Comparison of ENCODE assay signal across 10 cellular contexts in the genomic region with DNA sequence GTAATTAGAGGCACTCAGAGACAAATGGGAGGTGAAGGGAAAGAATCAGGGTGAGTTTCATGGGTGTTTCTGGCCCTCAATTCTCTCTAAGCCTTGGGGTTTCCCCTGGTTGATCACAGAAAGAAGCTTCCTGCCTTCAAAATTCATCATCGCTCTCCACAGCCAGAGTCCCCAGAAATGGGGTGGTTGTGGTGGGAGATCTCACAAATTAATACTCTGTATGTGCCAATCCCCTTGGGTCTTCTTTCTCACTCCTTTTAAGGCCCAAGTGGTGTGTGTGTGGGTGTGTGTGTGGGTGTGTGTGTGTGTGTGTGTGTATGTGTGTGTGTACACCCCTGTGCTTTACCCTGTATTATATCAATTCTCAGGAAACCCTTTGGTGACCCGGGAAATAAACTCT. TPM values are rescaled to one million over a fixed set of nuclear protein-coding genes. Genes with fewer than 3 reads are reported as not detected.
DNase-seq lines count a peak whose midpoint lies in the region; ATAC-seq, FAIRE-seq and TF ChIP-seq lines count a peak whose summit lies in the region.
"Had no signal": no experiment of that assay in that cellular context is flagged by ENCODE, and none has a peak within 500 bp of the region (broad histone marks: within the 10 kb centered on the region; RNA-seq: fewer than 3 reads in every experiment).

No MANE protein-coding gene starts in this region.

- H3K27ac Mint-ChIP-seq in activated CD8-positive, alpha-beta T cell treated with anti-CD3 and anti-CD28 coated beads for 36 hours = peak overlapping the region; percentile 93
- H3K27ac Mint-ChIP-seq: HFFc6 had no signal

- no peak for FAIRE-seq in pancreas (lab: Jason Lieb, UNC)
- FAIRE-seq: endometrium had no signal

- H3K4me1 ChIP-seq in tibial artery (no peaks in the 10 kb centered on the region), pancreas (peaks cover 0 to 3% (median 2%) of the 10 kb centered on the region in 3 donors)

- ATAC-seq in activated CD8-positive, alpha-beta T cell treated with anti-CD3 and anti-CD28 coated beads for 36 hours = peak; percentile 74
- ATAC-seq in HG02885 (IDR thresholded peaks at IDR 0.05; ENCODE audit: poor library complexity, unreplicated experiment) = no peak
- no peak for ATAC-seq in pancreas

- H3K27me3 ChIP-seq in tibial artery = peaks cover 0 to 14% of the 10 kb centered on the region in 2 donors
- no peaks in the 10 kb centered on the region for H3K27me3 ChIP-seq in pancreas

- no peaks in the 10 kb centered on the region for H3K36me3 ChIP-seq in tibial artery
- no peaks in the 10 kb centered on the region for H3K36me3 ChIP-seq in pancreas

- DNase-seq in GM13976 (ENCODE audit: low spot score) (peak; percentile 76), tibial artery (no peak), HuH-7 (ENCODE audit: low spot score) (no peak), pancreas (no peak)
- DNase-seq in activated CD8-positive, alpha-beta T cell treated with anti-CD3 and anti-CD28 coated beads for 36 hours = peak; percentile 70
- DNase-seq in effector CD4-positive, alpha-beta T cell = peak; percentile 27
- peak; percentile 18 for DNase-seq in stimulated activated CD8-positive, alpha-beta memory T cell treated with anti-CD3 and anti-CD28 coated beads, Interleukin-4, amount 100 ng/mL, for 24 hours (ENCODE audit: low read depth)
- DNase-seq: HFFc6 had no signal

- H3K27ac ChIP-seq in tibial artery (no peak overlapping the region), pancreas (no peak overlapping the region)

- H3K36me3 Mint-ChIP-seq in activated CD8-positive, alpha-beta T cell treated with anti-CD3 and anti-CD28 coated beads for 36 hours (ENCODE audit: low read depth) = peaks cover 19% of the 10 kb centered on the region

- WGBS in pancreas, 2 donors = 65 to 84% methylated on average over 2 of the region's 2 CpGs

- intact Hi-C loops in activated CD8-positive, alpha-beta T cell treated with anti-CD3 and anti-CD28 coated beads for 36 hours (cut with micrococcal nuclease) = no loop called here
- intact Hi-C loops in tibial artery (cut with DNase I; ENCODE audit: low total_unique reads) = no loop called here
- intact Hi-C loops in pancreas (cut with DNase I) = no loop called here

- CTCF ChIA-PET in activated CD8-positive, alpha-beta T cell treated with anti-CD3 and anti-CD28 coated beads for 36 hours (lab: Charles Lee) = interaction anchor here (1.2 to 13.1 kb wide), 3 partner anchors 9 to 33 kb away, joined by 3 to 86 read pairs (median 10); partner anchors contain the start of gene PSMC4

- in situ Hi-C loops in GM13976 (cut with MboI; ENCODE audit: low sequenced_read_pairs, unreplicated experiment) = no loop called here

- no peaks in the 10 kb centered on the region for H3K27me3 Mint-ChIP-seq in activated CD8-positive, alpha-beta T cell treated with anti-CD3 and anti-CD28 coated beads for 36 hours

- no peak overlapping the region for H3K4me3 ChIP-seq in tibial artery
- no peak overlapping the region for H3K4me3 ChIP-seq in pancreas

- peaks cover 14% of the 10 kb centered on the region for H3K9me3 Mint-ChIP-seq in activated CD8-positive, alpha-beta T cell treated with anti-CD3 and anti-CD28 coated beads for 36 hours
- H3K9me3 Mint-ChIP-seq: HFFc6 had no signal

- peak overlapping the region; percentile 54 for H3K4me3 Mint-ChIP-seq in activated CD8-positive, alpha-beta T cell treated with anti-CD3 and anti-CD28 coated beads for 36 hours
- H3K4me3 Mint-ChIP-seq: HFFc6 had no signal

- POLR2A ChIA-PET in activated CD8-positive, alpha-beta T cell treated with anti-CD3 and anti-CD28 coated beads for 36 hours (lab: Charles Lee) = interaction anchor here (0.5 to 3.1 kb wide), 3 partner anchors 11 to 1806 kb away, joined by 3 to 18 read pairs (median 6); partner anchors contain the start of gene PSMC4

- H3K9me3 ChIP-seq in tibial artery (peaks cover 3 to 15% (median 14%) of the 10 kb centered on the region in 3 donors), pancreas (no peaks in the 10 kb centered on the region)

- peaks cover 72% of the 10 kb centered on the region for H3K4me1 Mint-ChIP-seq in activated CD8-positive, alpha-beta T cell treated with anti-CD3 and anti-CD28 coated beads for 36 hours (ENCODE audit: low read depth)

- TF ChIP-seq CTCF in GM13976 (IDR thresholded peaks at IDR 0.05; ENCODE audit: borderline replicate concordance, control extremely low read depth, extremely low read depth, insufficient read depth, missing control alignments) = no peak
- no peak for TF ChIP-seq CTCF in activated CD8-positive, alpha-beta T cell treated with anti-CD3 and anti-CD28 coated beads for 36 hours (IDR thresholded peaks at IDR 0.05)
- TF ChIP-seq CTCF in tibial artery (IDR thresholded peaks at IDR 0.05) = no peak
- TF ChIP-seq CTCF in pancreas (IDR thresholded peaks at IDR 0.05) = no peak

RNA-seq across cellular contexts. Expression of gene FCGBP, which starts 2.7 kb away (rescaled TPM):
- 1 to 10 TPM; 4.8 to 6.9 TPM for total RNA-seq in activated CD8-positive, alpha-beta T cell treated with anti-CD3 and anti-CD28 coated beads for 36 hours
- total RNA-seq in pancreas = 100 to 1,000 TPM in 1 of 6 donors, 10 to 100 TPM in 4, 1 to 10 TPM in 1; 9.2 to 118 (median 47.5) TPM
- 1 to 10 TPM; 1.4 to 7.5 TPM for polyA plus RNA-seq in pancreas

RNA-seq across cellular contexts. Expression of gene PSMC4, which starts 33.9 kb away (rescaled TPM):
- total RNA-seq in activated CD8-positive, alpha-beta T cell treated with anti-CD3 and anti-CD28 coated beads for 36 hours = 100 to 1,000 TPM; 105 to 107 TPM
- 10 to 100 TPM; 14.4 to 38.0 (median 28.2) TPM for total RNA-seq in pancreas
- 10 to 100 TPM; 40.4 to 45.2 TPM for polyA plus RNA-seq in pancreas

RNA-seq across cellular contexts. Expression of gene ZNF546, which starts 59.8 kb away (rescaled TPM):
- total RNA-seq in activated CD8-positive, alpha-beta T cell treated with anti-CD3 and anti-CD28 coated beads for 36 hours = 1 to 10 TPM; 5.2 to 5.6 TPM
- 1 to 10 TPM; 1.9 to 5.9 (median 3.6) TPM for total RNA-seq in pancreas
- 1 to 10 TPM; 1.2 to 2.6 TPM for polyA plus RNA-seq in pancreas

Comparison
In these comparisons a context has a peak if more than half of its experiments do, and no peak if none do; other contexts are left out.
1. DNase-seq: peak in GM13976 (single experiment), activated CD8-positive, alpha-beta T cell treated with anti-CD3 and anti-CD28 coated beads for 36 hours (single experiment), effector CD4-positive, alpha-beta T cell (single experiment) and stimulated activated CD8-positive, alpha-beta memory T cell treated with anti-CD3 and anti-CD28 coated beads, Interleukin-4, amount 100 ng/mL, for 24 hours (single experiment); none in tibial artery (0 of 2), HuH-7 (single experiment) and pancreas (0 of 6).